ENCODE assay signal across 8 cellular contexts in the genomic region with DNA sequence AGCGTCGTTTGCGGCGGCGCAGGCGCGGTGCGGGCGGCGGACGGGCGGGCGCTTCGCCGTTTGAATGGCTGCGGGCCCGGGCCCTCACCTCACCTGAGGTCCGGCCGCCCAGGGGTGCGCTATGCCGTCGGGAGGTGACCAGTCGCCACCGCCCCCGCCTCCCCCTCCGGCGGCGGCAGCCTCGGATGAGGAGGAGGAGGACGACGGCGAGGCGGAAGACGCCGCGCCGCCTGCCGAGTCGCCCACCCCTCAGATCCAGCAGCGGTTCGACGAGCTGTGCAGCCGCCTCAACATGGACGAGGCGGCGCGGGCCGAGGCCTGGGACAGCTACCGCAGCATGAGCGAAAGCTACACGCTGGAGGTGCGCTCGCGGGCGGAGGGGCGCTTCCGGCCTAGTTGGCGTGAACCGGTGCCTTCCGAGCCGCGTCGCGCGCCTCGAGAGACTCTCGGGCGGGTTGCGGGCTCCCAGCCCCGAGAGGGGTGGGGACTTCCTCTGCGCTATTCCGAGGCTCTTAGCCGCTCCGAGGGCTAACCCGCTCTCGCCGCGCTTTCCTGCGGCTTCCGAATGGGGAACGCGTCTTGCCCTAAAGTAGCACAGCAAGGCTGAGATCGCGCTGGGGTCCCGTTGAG. TPM values are rescaled to one million over a fixed set of nuclear protein-coding genes. Genes with fewer than 3 reads are reported as not detected.
DNase-seq lines count a peak whose midpoint lies in the region; ATAC-seq and TF ChIP-seq lines count a peak whose summit lies in the region.

A gene with protein sequence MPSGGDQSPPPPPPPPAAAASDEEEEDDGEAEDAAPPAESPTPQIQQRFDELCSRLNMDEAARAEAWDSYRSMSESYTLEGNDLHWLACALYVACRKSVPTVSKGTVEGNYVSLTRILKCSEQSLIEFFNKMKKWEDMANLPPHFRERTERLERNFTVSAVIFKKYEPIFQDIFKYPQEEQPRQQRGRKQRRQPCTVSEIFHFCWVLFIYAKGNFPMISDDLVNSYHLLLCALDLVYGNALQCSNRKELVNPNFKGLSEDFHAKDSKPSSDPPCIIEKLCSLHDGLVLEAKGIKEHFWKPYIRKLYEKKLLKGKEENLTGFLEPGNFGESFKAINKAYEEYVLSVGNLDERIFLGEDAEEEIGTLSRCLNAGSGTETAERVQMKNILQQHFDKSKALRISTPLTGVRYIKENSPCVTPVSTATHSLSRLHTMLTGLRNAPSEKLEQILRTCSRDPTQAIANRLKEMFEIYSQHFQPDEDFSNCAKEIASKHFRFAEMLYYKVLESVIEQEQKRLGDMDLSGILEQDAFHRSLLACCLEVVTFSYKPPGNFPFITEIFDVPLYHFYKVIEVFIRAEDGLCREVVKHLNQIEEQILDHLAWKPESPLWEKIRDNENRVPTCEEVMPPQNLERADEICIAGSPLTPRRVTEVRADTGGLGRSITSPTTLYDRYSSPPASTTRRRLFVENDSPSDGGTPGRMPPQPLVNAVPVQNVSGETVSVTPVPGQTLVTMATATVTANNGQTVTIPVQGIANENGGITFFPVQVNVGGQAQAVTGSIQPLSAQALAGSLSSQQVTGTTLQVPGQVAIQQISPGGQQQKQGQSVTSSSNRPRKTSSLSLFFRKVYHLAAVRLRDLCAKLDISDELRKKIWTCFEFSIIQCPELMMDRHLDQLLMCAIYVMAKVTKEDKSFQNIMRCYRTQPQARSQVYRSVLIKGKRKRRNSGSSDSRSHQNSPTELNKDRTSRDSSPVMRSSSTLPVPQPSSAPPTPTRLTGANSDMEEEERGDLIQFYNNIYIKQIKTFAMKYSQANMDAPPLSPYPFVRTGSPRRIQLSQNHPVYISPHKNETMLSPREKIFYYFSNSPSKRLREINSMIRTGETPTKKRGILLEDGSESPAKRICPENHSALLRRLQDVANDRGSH (plus strand): TSS at position 36 of the 630 bp plus-strand sequence. CDS start 86 bp downstream, at position 122.

- CTCF ChIA-PET in Calu3 (lab: Charles Lee) = no interaction called here

- peak; percentile 91 for DNase-seq in Calu3
- DNase-seq in RWPE2 (ENCODE audit: low spot score) = peak; percentile 75
- peak; percentile 68 for DNase-seq in activated gamma-delta T cell treated with Interleukin-2 at 50 U/mL for 16 hours
- peak in 1 of 2 donors; percentile 74 for DNase-seq in foreskin keratinocyte

- no peaks in the 10 kb centered on the region for H3K27me3 Mint-ChIP-seq in Calu3 (ENCODE audit: unreplicated experiment)

- peak within 1 kb of the TSS; percentile 76 for H3K4me3 Mint-ChIP-seq in Calu3 (ENCODE audit: low read depth, unreplicated experiment)

- H3K4me1 ChIP-seq in RWPE2 (ENCODE audit: insufficient read depth, poor library complexity, severe bottlenecking) = no peaks in the 10 kb centered on the region
- H3K4me1 ChIP-seq in foreskin keratinocyte = peaks cover 8% of the 10 kb centered on the region
- peaks cover 29 to 40% of the 10 kb centered on the region in 2 experiments for H3K4me1 ChIP-seq in neutrophil (ENCODE audit: control insufficient read depth in 1 of 2, insufficient read depth in 1 of 2, low read depth in 1 of 2, low read length in 1 of 2)

- ATAC-seq in GM19455 (IDR thresholded peaks at IDR 0.05; ENCODE audit: unreplicated experiment) = peak; percentile 73
- ATAC-seq in HG03571 (IDR thresholded peaks at IDR 0.05; ENCODE audit: unreplicated experiment) = peak; percentile 76
- ATAC-seq in RWPE2 (ENCODE audit: low read depth) = peak; percentile 79
- ATAC-seq in foreskin keratinocyte = peak; percentile 79

- peak within 1 kb of the TSS; percentile 92 for H3K27ac Mint-ChIP-seq in Calu3 (ENCODE audit: unreplicated experiment)

- H3K4me3 ChIP-seq in RWPE2 (ENCODE audit: severe bottlenecking) = peak within 1 kb of the TSS; percentile 97
- H3K4me3 ChIP-seq in neutrophil (ENCODE audit: low read depth in 1 of 2, low read length in 1 of 2) = peak within 1 kb of the TSS; percentile 81 to 99

- H3K27me3 ChIP-seq in RWPE2 (ENCODE audit: insufficient read depth, poor library complexity, severe bottlenecking) (no peaks in the 10 kb centered on the region), foreskin keratinocyte (no peaks in the 10 kb centered on the region), neutrophil (no peaks in the 10 kb centered on the region)

- intact Hi-C loops in Calu3 (cut with micrococcal nuclease; ENCODE audit: unreplicated experiment) = no loop called here

- BruUV-seq in Calu3 (replicated peaks; lab: Mats Ljungman, UMichigan) = no TSS peak

- no peaks in the 10 kb centered on the region for H3K9me3 Mint-ChIP-seq in Calu3 (ENCODE audit: low read depth, unreplicated experiment)

- H3K27ac ChIP-seq in RWPE2 (ENCODE audit: poor library complexity, severe bottlenecking) = peak within 1 kb of the TSS; percentile 54
- peak within 1 kb of the TSS; percentile 80 for H3K27ac ChIP-seq in foreskin keratinocyte
- peak within 1 kb of the TSS; percentile 99 for H3K27ac ChIP-seq in neutrophil
- peak within 1 kb of the TSS; percentile 95 for H3K27ac ChIP-seq in temporal lobe (ENCODE audit: low read depth, low read length)

- H3K9me3 ChIP-seq in RWPE2 (ENCODE audit: severe bottlenecking) = no peaks in the 10 kb centered on the region
- no peaks in the 10 kb centered on the region for H3K9me3 ChIP-seq in neutrophil

- peaks cover 28% of the 10 kb centered on the region for H3K4me1 Mint-ChIP-seq in Calu3 (ENCODE audit: low read depth, unreplicated experiment)

- TF ChIP-seq CTCF in Calu3 (IDR thresholded peaks at IDR 0.05; ENCODE audit: unreplicated experiment) = no peak
- no peak for TF ChIP-seq CTCF in RWPE2 (IDR thresholded peaks at IDR 0.05; ENCODE audit: poor library complexity, severe bottlenecking)
- TF ChIP-seq CTCF in foreskin keratinocyte (conservative IDR thresholded peaks at IDR 0.05) = no peak
- no peak for TF ChIP-seq CTCF in neutrophil (IDR thresholded peaks at IDR 0.05)

- H3K36me3 ChIP-seq in RWPE2 (ENCODE audit: low read depth) = peaks cover 7% of the 10 kb centered on the region
- H3K36me3 ChIP-seq in neutrophil = no peaks in the 10 kb centered on the region

- H3K36me3 Mint-ChIP-seq in Calu3 (ENCODE audit: insufficient read depth, unreplicated experiment) = peaks cover 25% of the 10 kb centered on the region

RNA-seq across cellular contexts. Expression of the gene that starts here (rescaled TPM):
- 59.9 and 62.8 TPM in 2 replicates for total RNA-seq in Calu3 (2022)
- total RNA-seq in foreskin keratinocyte = 35.2 and 36.6 TPM in 2 replicates
- polyA plus RNA-seq in foreskin keratinocyte = 9.4 and 10.6 TPM in 2 replicates
- 80.6 TPM for total RNA-seq in temporal lobe
